ENCODE assay signal across 7 cellular contexts in the genomic region with DNA sequence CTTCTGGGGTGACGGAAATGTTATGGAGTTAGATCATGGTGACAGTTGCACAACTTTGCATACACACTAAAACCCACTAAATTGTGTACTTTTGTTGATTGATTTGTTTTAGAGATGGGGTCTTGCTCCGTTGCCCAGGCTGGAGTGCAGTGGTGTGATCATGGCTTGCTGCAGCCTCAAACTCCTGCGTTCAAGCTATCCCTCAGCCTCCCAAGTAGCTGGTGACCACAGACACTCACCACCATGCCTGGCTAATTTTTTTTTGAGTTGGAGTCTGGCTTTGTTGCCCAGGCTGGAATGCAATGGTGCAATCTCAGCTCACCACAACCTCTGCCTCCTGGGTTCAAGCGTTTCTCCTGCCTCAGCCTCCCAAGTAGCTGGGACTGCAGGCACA. TPM values are rescaled to one million over a fixed set of nuclear protein-coding genes. Genes with fewer than 3 reads are reported as not detected.
DNase-seq lines count a peak whose midpoint lies in the region; ATAC-seq, FAIRE-seq and TF ChIP-seq lines count a peak whose summit lies in the region.
"Not testable (repeated sequence)": the region's sequence is repeated elsewhere in the genome, so short reads cannot be mapped to it uniquely, and the experiment has no call there.

No MANE protein-coding gene starts in this region.

- H3K27me3 ChIP-seq in DOHH2 (ENCODE audit: control insufficient read depth, low read length); OCI-LY1 (ENCODE audit: insufficient read depth, low read length); K562 (ENCODE audit: control insufficient read depth in 2 of 2, insufficient read depth in 2 of 2, low read length in 2 of 2); neutrophil: not testable (repeated sequence)
- H3K27me3 ChIP-seq in HepG2 (ENCODE audit: control insufficient read depth in 1 of 2, insufficient read depth in 2 of 2, low read length in 2 of 2) = peaks cover 0 to 35% of the 10 kb centered on the region in 2 experiments

- H3K4me3 ChIP-seq in AG10803 (ENCODE audit: low read length); DOHH2 (ENCODE audit: low read length); OCI-LY1 (ENCODE audit: low read depth, low read length, poor library complexity, severe bottlenecking); K562; HepG2 (replicated peaks in 1 of 3; ENCODE audit: insufficient read depth in 1 of 3, low read depth in 2 of 3, low read length in 3 of 3): not testable (repeated sequence)
- H3K4me3 ChIP-seq in neutrophil (ENCODE audit: low read depth in 1 of 2, low read length in 1 of 2) = peak overlapping the region in 1 of 2 experiments; percentile 30

- not testable (repeated sequence) for TF ChIP-seq CTCF in AG10803 (conservative IDR thresholded peaks at IDR 0.05; ENCODE audit: low read length); DOHH2 (IDR thresholded peaks at IDR 0.05; ENCODE audit: low read depth, low read length, poor library complexity, severe bottlenecking); OCI-LY1 (IDR thresholded peaks at IDR 0.05; ENCODE audit: low read length); K562 (IDR thresholded peaks at IDR 0.05 in 2 of 3, conservative IDR thresholded peaks at IDR 0.05 in 1 of 3; ENCODE audit: insufficient read depth in 2 of 3, low read depth in 1 of 3, low read length in 3 of 3); HepG2 (CRISPR knock-in tag; IDR thresholded peaks at IDR 0.05); neutrophil (IDR thresholded peaks at IDR 0.05)

- peak; percentile 45 for DNase-seq in AG10803 (ENCODE audit: low read depth)
- not testable (repeated sequence) for DNase-seq in activated CD4-positive, alpha-beta T cell treated with anti-CD3 and anti-CD28 coated beads for 36 hours; K562 (ENCODE audit: extremely low read depth in 1 of 4, low spot score in 3 of 4); HepG2 (ENCODE audit: low spot score)

- H3K79me2 ChIP-seq in DOHH2 (ENCODE audit: control insufficient read depth, low read length); OCI-LY1 (ENCODE audit: insufficient read depth, low read length); K562 (ENCODE audit: control insufficient read depth, insufficient read depth, low read length); HepG2 (ENCODE audit: insufficient read depth, low read length): not testable (repeated sequence)

- H3K4me1 ChIP-seq in DOHH2 (ENCODE audit: control insufficient read depth, low read length) = peaks cover 89% of the 10 kb centered on the region
- H3K4me1 ChIP-seq in OCI-LY1 (ENCODE audit: insufficient read depth, low read length, severe bottlenecking) = peaks cover 61% of the 10 kb centered on the region
- H3K4me1 ChIP-seq in K562 (replicated peaks in 1 of 2; ENCODE audit: control insufficient read depth in 2 of 2, insufficient read depth in 2 of 2, low read length in 2 of 2) = peaks cover 40 to 43% of the 10 kb centered on the region in 2 experiments
- peaks cover 63% of the 10 kb centered on the region for H3K4me1 ChIP-seq in HepG2 (ENCODE audit: insufficient read depth, low read length)
- H3K4me1 ChIP-seq in neutrophil (ENCODE audit: control insufficient read depth in 1 of 2, insufficient read depth in 1 of 2, low read depth in 1 of 2, low read length in 1 of 2) = peaks cover 84 to 89% of the 10 kb centered on the region in 2 experiments

- TF ChIP-seq RAD21 in K562 (CRISPR knock-in tag; conservative IDR thresholded peaks at IDR 0.05 in 1 of 2, IDR thresholded peaks at IDR 0.05 in 1 of 2); HepG2 (CRISPR knock-in tag; IDR thresholded peaks at IDR 0.05): not testable (repeated sequence)

- not testable (repeated sequence) for H3K27me3 Mint-ChIP-seq in activated CD4-positive, alpha-beta T cell treated with anti-CD3 and anti-CD28 coated beads for 36 hours

- 65% methylated on average over 4 of the region's 4 CpGs for WGBS in K562 (ENCODE audit: insufficient coverage, low coverage, missing lambda C conversion rate)
- WGBS in HepG2 (ENCODE audit: low lambda C conversion rate) = 25% methylated on average over 4 of the region's 4 CpGs

- H3K9me3 Mint-ChIP-seq in activated CD4-positive, alpha-beta T cell treated with anti-CD3 and anti-CD28 coated beads for 36 hours (ENCODE audit: low read depth) = not testable (repeated sequence)

- H3K9me2 ChIP-seq in DOHH2 (replicated peaks; ENCODE audit: control insufficient read depth, low read length); OCI-LY1 (ENCODE audit: low read depth, low read length): not testable (repeated sequence)

- POLR2A ChIA-PET in activated CD4-positive, alpha-beta T cell treated with anti-CD3 and anti-CD28 coated beads for 36 hours (lab: Charles Lee) = not testable (repeated sequence)
- POLR2A ChIA-PET in K562 (lab: Yijun Ruan, JAX) = interaction anchor here (0.6 to 3.7 kb wide), 3 partner anchors 12 to 48 kb away, joined by 3 to 13 read pairs (median 3); no protein-coding TSS in a partner anchor
- POLR2A ChIA-PET in HepG2 (lab: Yijun Ruan, JAX) = interaction anchor here (1.0 to 1.5 kb wide), 4 partner anchors 12 to 39 kb away, joined by 3 to 5 read pairs (median 3); partner anchors contain the start of gene RBM38

- not testable (repeated sequence) for H3K27ac ChIP-seq in DOHH2 (ENCODE audit: low read depth, low read length); K562 (ENCODE audit: extremely low read depth, low read depth, low read length); HepG2 (ENCODE audit: extremely low read length, insufficient read depth, low read length)
- H3K27ac ChIP-seq in OCI-LY1 (ENCODE audit: low read depth, low read length, poor library complexity, severe bottlenecking) (peak overlapping the region; percentile 7), neutrophil (peak overlapping the region; percentile 74)

- peak overlapping the region; percentile 5 for H3K27ac Mint-ChIP-seq in activated CD4-positive, alpha-beta T cell treated with anti-CD3 and anti-CD28 coated beads for 36 hours

- not testable (repeated sequence) for FAIRE-seq in K562 (lab: Jason Lieb, UNC); HepG2 (lab: Jason Lieb, UNC)

- H3K36me3 Mint-ChIP-seq in activated CD4-positive, alpha-beta T cell treated with anti-CD3 and anti-CD28 coated beads for 36 hours (ENCODE audit: low read depth) = not testable (repeated sequence)

- peak overlapping the region; percentile 27 for H3K4me2 ChIP-seq in DOHH2 (ENCODE audit: low read length)
- not testable (repeated sequence) for H3K4me2 ChIP-seq in OCI-LY1 (ENCODE audit: low read length); K562 (ENCODE audit: insufficient read depth, low read length); HepG2 (ENCODE audit: low read depth, low read length)

- TF ChIP-seq EP300 in K562 (IDR thresholded peaks at IDR 0.05; ENCODE audit: low read length); HepG2 (IDR thresholded peaks at IDR 0.05; ENCODE audit: low read depth in 2 of 2, low read length in 2 of 2); HepG2 (CRISPR knock-in tag; IDR thresholded peaks at IDR 0.05; ENCODE audit: borderline replicate concordance): not testable (repeated sequence)

- H3K9me3 ChIP-seq in DOHH2 (ENCODE audit: control insufficient read depth, insufficient read depth, low read length); OCI-LY1 (ENCODE audit: low read length); K562 (replicated peaks; ENCODE audit: control insufficient read depth, insufficient read depth, low read depth, low read length); HepG2 (ENCODE audit: low read length); neutrophil: not testable (repeated sequence)

- intact Hi-C loops in activated CD4-positive, alpha-beta T cell treated with anti-CD3 and anti-CD28 coated beads for 36 hours (cut with DNase I, micrococcal nuclease); K562 (cut with micrococcal nuclease): not testable (repeated sequence)
- intact Hi-C loops in HepG2 (cut with micrococcal nuclease; ENCODE audit: unreplicated experiment) = loop anchor here (2.0 kb wide), 1 partner anchor 39 kb away; the partner anchor contains the start of gene RBM38

- in situ Hi-C loops in K562 (cut with MboI); HepG2 (cut with HindIII; ENCODE audit: extremely low pct_ligation_motif_present, low pct_unique_long_range_greater_than_20kb): not testable (repeated sequence)

- not testable (repeated sequence) for H3K4me3 Mint-ChIP-seq in activated CD4-positive, alpha-beta T cell treated with anti-CD3 and anti-CD28 coated beads for 36 hours

- not testable (repeated sequence) for H4K20me1 ChIP-seq in DOHH2 (ENCODE audit: control insufficient read depth, insufficient read depth, low read depth, low read length); OCI-LY1 (ENCODE audit: insufficient read depth, low read length); K562 (replicated peaks; ENCODE audit: control insufficient read depth, insufficient read depth, low read length); HepG2 (ENCODE audit: insufficient read depth, low read length)

- H3F3A ChIP-seq in DOHH2 (ENCODE audit: control insufficient read depth, insufficient read depth); OCI-LY1 (ENCODE audit: insufficient read depth, low read length): not testable (repeated sequence)

- H2AFZ ChIP-seq in OCI-LY1 (ENCODE audit: low read length); K562 (ENCODE audit: low read depth, low read length); HepG2 (ENCODE audit: low read length): not testable (repeated sequence)

- not testable (repeated sequence) for TF ChIP-seq POLR2A in K562 (conservative IDR thresholded peaks at IDR 0.05); HepG2 (IDR thresholded peaks at IDR 0.05; ENCODE audit: insufficient read depth in 1 of 2, low read depth in 2 of 2, low read length in 2 of 2)

- H3K9me1 ChIP-seq in K562 (ENCODE audit: control insufficient read depth, insufficient read depth, low read length) = not testable (repeated sequence)

- not testable (repeated sequence) for H3K9ac ChIP-seq in OCI-LY1 (ENCODE audit: low read length); K562 (ENCODE audit: insufficient read depth in 1 of 2, low read depth in 2 of 2, low read length in 2 of 2); HepG2 (ENCODE audit: insufficient read depth, low read depth, low read length)

- peaks cover 64% of the 10 kb centered on the region for H3K4me1 Mint-ChIP-seq in activated CD4-positive, alpha-beta T cell treated with anti-CD3 and anti-CD28 coated beads for 36 hours

- not testable (repeated sequence) for BruUV-seq in K562 (replicated peaks; lab: Mats Ljungman, UMichigan); HepG2 (replicated peaks; lab: Mats Ljungman, UMichigan)

- ATAC-seq in activated CD4-positive, alpha-beta T cell treated with anti-CD3 and anti-CD28 coated beads for 36 hours; K562; HepG2: not testable (repeated sequence)

- not testable (repeated sequence) for H3K36me3 ChIP-seq in DOHH2 (ENCODE audit: control insufficient read depth, low read length); OCI-LY1 (ENCODE audit: insufficient read depth, low read length); K562 (ENCODE audit: control insufficient read depth, insufficient read depth, low read length); HepG2 (replicated peaks in 1 of 2; ENCODE audit: control insufficient read depth in 1 of 2, insufficient read depth in 2 of 2, low read length in 2 of 2); neutrophil

- CTCF ChIA-PET in activated CD4-positive, alpha-beta T cell treated with anti-CD3 and anti-CD28 coated beads for 36 hours (lab: Charles Lee) = interaction anchor here (1.0 to 1.4 kb wide), 3 partner anchors 16 to 65 kb away, joined by 3 to 5 read pairs (median 4); no protein-coding TSS in a partner anchor
- CTCF ChIA-PET in K562 (lab: Yijun Ruan, JAX; ENCODE audit: low intra/inter-chr PET ratio); HepG2 (lab: Yijun Ruan, JAX; ENCODE audit: low intra/inter-chr PET ratio, low total read pairs): not testable (repeated sequence)

RNA-seq across cellular contexts. Expression of gene RBM38, which starts 39.0 kb away (rescaled TPM):
- 100 to 1,000 TPM in 1 of 2 experiments, 10 to 100 TPM in 1; 96.5 to 101 TPM for total RNA-seq in activated CD4-positive, alpha-beta T cell treated with anti-CD3 and anti-CD28 coated beads for 36 hours
- total RNA-seq in K562 (2011; cell fraction: chromatin; rRNA removed; ENCODE audit: low replicate concordance) = 13.6 and 33.0 TPM in 2 replicates
- total RNA-seq in K562 (2011; cell fraction: nucleolus; rRNA removed) = 29.3 and 29.4 TPM in 2 replicates
- total RNA-seq in K562 (2011; cell fraction: nucleoplasm; rRNA removed) = 21.9 and 24.7 TPM in 2 replicates
- total RNA-seq in K562 (2014; rRNA removed) (63.6 and 74.0 TPM in 2 replicates), K562 (2014; rRNA removed; fragmentation: Illumina TruSeq; extraction: Trizol) (10.9 and 12.3 TPM in 2 replicates), K562 (2015; rRNA removed; fragmentation: Illumina TruSeq; extraction: Trizol) (33.9 and 36.1 TPM in 2 replicates), K562 (2021) (82.4 and 83.4 TPM in 2 replicates), HepG2 (2016; rRNA removed; fragmentation: Illumina TruSeq; extraction: Trizol) (29.6 and 34.2 TPM in 2 replicates)
- polyA plus RNA-seq in K562 (2011; rRNA removed) (31.9 and 33.2 TPM in 2 replicates), K562 (2014; fragmentation: Illumina TruSeq; extraction: Trizol) (22.5 and 55.0 TPM in 2 replicates), K562 (2014; fragmentation: Nextera tagmentation; extraction: Ambion mirVana) (under 1 TPM; 0.28 to 0.39 TPM), K562 (2014; rRNA removed) (79.6 and 84.1 TPM in 2 replicates), HepG2 (2011; rRNA removed) (24.2 and 30.0 TPM in 2 replicates)
- 44.2 and 145 TPM in 2 replicates for polyA plus RNA-seq in K562 (2011; cell fraction: cytosol; rRNA removed)
- polyA plus RNA-seq in K562 (2011; cell fraction: nucleus; rRNA removed) = 29.1 and 66.0 TPM in 2 replicates
- polyA plus RNA-seq in K562 (2012) = 54.8 and 56.8 TPM in 2 replicates
- polyA minus RNA-seq in K562 (2011; rRNA and poly(A)+ RNA removed) = 7.0 and 14.2 TPM in 2 replicates
- 35.7 and 38.9 TPM in 2 replicates for polyA minus RNA-seq in K562 (2011; cell fraction: cytosol; rRNA and poly(A)+ RNA removed)
- 8.0 and 10.9 TPM in 2 replicates for polyA minus RNA-seq in K562 (2011; cell fraction: nucleus; rRNA and poly(A)+ RNA removed)
- total RNA-seq in HepG2 (2016; cell fraction: cytosol; rRNA removed; fragmentation: Illumina TruSeq; extraction: Trizol; ENCODE audit: low read depth) = 29.5 and 32.8 TPM in 2 replicates
- 24.0 and 34.3 TPM in 2 replicates for total RNA-seq in HepG2 (2016; cell fraction: insoluble cytoplasmic fraction; rRNA removed; fragmentation: Illumina TruSeq; extraction: Trizol)
- 69.5 and 80.5 TPM in 2 replicates for total RNA-seq in HepG2 (2016; cell fraction: membrane; rRNA removed; fragmentation: Illumina TruSeq; extraction: Trizol)
- total RNA-seq in HepG2 (2016; cell fraction: nucleus; rRNA removed; fragmentation: Illumina TruSeq; extraction: Trizol) = 16.2 and 19.5 TPM in 2 replicates
- 25.8 and 35.6 TPM in 2 replicates for polyA plus RNA-seq in HepG2 (2011; cell fraction: cytosol; rRNA removed)
- polyA plus RNA-seq in HepG2 (2011; cell fraction: nucleus; rRNA removed) = 24.4 and 25.9 TPM in 2 replicates
- 13.9 and 24.8 TPM in 2 replicates for polyA plus RNA-seq in HepG2 (2012)
- polyA plus RNA-seq in HepG2 (2016; cell fraction: cytosol; fragmentation: Illumina TruSeq; extraction: Trizol; ENCODE audit: low read depth) = 44.0 and 53.1 TPM in 2 replicates
- 40.7 and 50.0 TPM in 2 replicates for polyA plus RNA-seq in HepG2 (2016; cell fraction: insoluble cytoplasmic fraction; fragmentation: Illumina TruSeq; extraction: Trizol; ENCODE audit: low read depth)
- 80.4 and 89.1 TPM in 2 replicates for polyA plus RNA-seq in HepG2 (2016; cell fraction: membrane; fragmentation: Illumina TruSeq; extraction: Trizol; ENCODE audit: low read depth)
- polyA plus RNA-seq in HepG2 (2016; cell fraction: nucleus; fragmentation: Illumina TruSeq; extraction: Trizol; ENCODE audit: insufficient read depth, low read depth) = 34.0 and 39.8 TPM in 2 replicates
- 9.8 and 33.7 TPM in 2 replicates for polyA minus RNA-seq in HepG2 (2011; rRNA and poly(A)+ RNA removed; ENCODE audit: low replicate concordance)
- polyA minus RNA-seq in HepG2 (2011; cell fraction: cytosol; rRNA and poly(A)+ RNA removed) = 16.2 and 17.4 TPM in 2 replicates
- 6.2 and 7.1 TPM in 2 replicates for polyA minus RNA-seq in HepG2 (2011; cell fraction: nucleus; rRNA and poly(A)+ RNA removed)
